ENCODE assay signal across 9 cellular contexts in genomic region chr17:44362479-44362963, GRCh38. TPM values are rescaled to one million over a fixed set of nuclear protein-coding genes. Genes with fewer than 3 reads are reported as not detected.
DNase-seq lines count a peak whose midpoint lies in the region; ATAC-seq, FAIRE-seq and TF ChIP-seq lines count a peak whose summit lies in the region.
"Had no signal": no experiment of that assay in that cellular context is flagged by ENCODE, and none has a peak within 500 bp of the region (broad histone marks: within the 10 kb centered on the region; RNA-seq: fewer than 3 reads in every experiment).

No MANE protein-coding gene starts in this region.

- no peaks in the 10 kb centered on the region for H3K36me3 ChIP-seq in HepG2 (replicated peaks in 1 of 2; ENCODE audit: control insufficient read depth in 1 of 2, insufficient read depth in 2 of 2, low read length in 2 of 2)
- H3K36me3 ChIP-seq in right lobe of liver = no peaks in the 10 kb centered on the region
- no peaks in the 10 kb centered on the region for H3K36me3 ChIP-seq in thyroid gland
- no peaks in the 10 kb centered on the region for H3K36me3 ChIP-seq in mucosa of descending colon (ENCODE audit: low read depth)

- DNase-seq in HepG2 (ENCODE audit: low spot score) = no peak
- no peak for DNase-seq in right lobe of liver
- DNase-seq in chondrocyte (ENCODE audit: low spot score) = peak; percentile 66
- no peak for DNase-seq in mesothelial cell of epicardium (ENCODE audit: low spot score in 2 of 2, unreplicated experiment in 2 of 2)
- DNase-seq in LoVo (ENCODE audit: low spot score) = no peak
- no peak for DNase-seq in thyroid gland
- no peak for DNase-seq in mucosa of descending colon

- H2AFZ ChIP-seq in HepG2 (ENCODE audit: low read length) = no peak overlapping the region

- H3K27me3 Mint-ChIP-seq in chondrocyte (ENCODE audit: low read depth) = peaks cover 11% of the 10 kb centered on the region
- H3K27me3 Mint-ChIP-seq in mesothelial cell of epicardium (ENCODE audit: low read depth) = peaks cover 22% of the 10 kb centered on the region

- H3K4me2 ChIP-seq in HepG2 (ENCODE audit: low read depth, low read length) = peak overlapping the region; percentile 98

- TF ChIP-seq POLR2A in HepG2 (IDR thresholded peaks at IDR 0.05; ENCODE audit: insufficient read depth in 1 of 2, low read depth in 2 of 2, low read length in 2 of 2) (no peak), right lobe of liver (IDR thresholded peaks at IDR 0.05) (no peak), thyroid gland (IDR thresholded peaks at IDR 0.05) (no peak)

- H3K9ac ChIP-seq in HepG2 (ENCODE audit: insufficient read depth, low read depth, low read length) = peak overlapping the region; percentile 67; the same call in 1 of the 2 replicates

- intact Hi-C loops in HepG2 (cut with micrococcal nuclease; ENCODE audit: unreplicated experiment) = no loop called here
- intact Hi-C loops in right lobe of liver (cut with DNase I) = no loop called here
- intact Hi-C loops in thyroid gland (cut with DNase I) = no loop called here
- intact Hi-C loops in mucosa of descending colon (cut with DNase I, micrococcal nuclease) = no loop called here

- H3K9me3 Mint-ChIP-seq in chondrocyte (ENCODE audit: low read depth) (no peaks in the 10 kb centered on the region), mesothelial cell of epicardium (no peaks in the 10 kb centered on the region)

- CTCF ChIA-PET in HepG2 (lab: Yijun Ruan, JAX; ENCODE audit: low intra/inter-chr PET ratio, low total read pairs) = interaction anchor here (1.8 kb wide), 1 partner anchor 8 kb away, joined by 9 read pairs; no protein-coding TSS in a partner anchor

- H4K20me1 ChIP-seq in HepG2 (ENCODE audit: insufficient read depth, low read length) = no peaks in the 10 kb centered on the region

- H3K27ac ChIP-seq in HepG2 (ENCODE audit: extremely low read length, insufficient read depth, low read length) = no peak overlapping the region
- no peak overlapping the region for H3K27ac ChIP-seq in right lobe of liver
- H3K27ac ChIP-seq in thyroid gland = no peak overlapping the region
- H3K27ac ChIP-seq: HL-60 had no signal

- TF ChIP-seq CTCF in HepG2 (CRISPR knock-in tag; IDR thresholded peaks at IDR 0.05) = no peak
- TF ChIP-seq CTCF in right lobe of liver (IDR thresholded peaks at IDR 0.05) = no peak
- TF ChIP-seq CTCF in chondrocyte (IDR thresholded peaks at IDR 0.05) = no peak
- no peak for TF ChIP-seq CTCF in mesothelial cell of epicardium (IDR thresholded peaks at IDR 0.05; ENCODE audit: unreplicated experiment)
- TF ChIP-seq CTCF in thyroid gland (IDR thresholded peaks at IDR 0.05) = no peak
- TF ChIP-seq CTCF in mucosa of descending colon (IDR thresholded peaks at IDR 0.05) = no peak

- no peaks in the 10 kb centered on the region for H3K79me2 ChIP-seq in HepG2 (ENCODE audit: insufficient read depth, low read length)

- H3K27ac Mint-ChIP-seq in chondrocyte (ENCODE audit: unreplicated experiment) = no peak overlapping the region
- peak overlapping the region; percentile 40 for H3K27ac Mint-ChIP-seq in mesothelial cell of epicardium

- FAIRE-seq in HepG2 (lab: Jason Lieb, UNC) = no peak

- ATAC-seq in HepG2 (peak; percentile 10; the same call in 2 of the 3 replicates), right lobe of liver (no peak), mucosa of descending colon (no peak), GM18502 (IDR thresholded peaks at IDR 0.05; ENCODE audit: poor library complexity, unreplicated experiment) (no peak)

- H3K27me3 ChIP-seq in HepG2 (ENCODE audit: control insufficient read depth in 1 of 2, insufficient read depth in 2 of 2, low read length in 2 of 2) (peaks cover 1 to 14% of the 10 kb centered on the region in 2 experiments; a peak in 3 of 5 replicates), right lobe of liver (no peaks in the 10 kb centered on the region), thyroid gland (no peaks in the 10 kb centered on the region)

- H3K36me3 Mint-ChIP-seq in chondrocyte (ENCODE audit: low read depth) (no peaks in the 10 kb centered on the region), mesothelial cell of epicardium (peaks cover 6% of the 10 kb centered on the region)

- H3K4me3 ChIP-seq in HepG2 (replicated peaks in 1 of 3; ENCODE audit: insufficient read depth in 1 of 3, low read depth in 2 of 3, low read length in 3 of 3) (peak overlapping the region; percentile 75 to 82 (median 76); a peak in 5 of 6 replicates), right lobe of liver (peak overlapping the region in 1 of 3 donors; percentile 50), thyroid gland (replicated peaks in 1 of 3) (peak overlapping the region in 1 of 3 donors; percentile 62), mucosa of descending colon (no peak overlapping the region)

- in situ Hi-C loops in HepG2 (cut with HindIII; ENCODE audit: extremely low pct_ligation_motif_present, low pct_unique_long_range_greater_than_20kb) = no loop called here

- TF ChIP-seq EP300 in HepG2 (IDR thresholded peaks at IDR 0.05; ENCODE audit: low read depth in 2 of 2, low read length in 2 of 2) (no peak), HepG2 (CRISPR knock-in tag; IDR thresholded peaks at IDR 0.05; ENCODE audit: borderline replicate concordance) (no peak)

- H3K9me3 ChIP-seq in HepG2 (ENCODE audit: low read length) (no peaks in the 10 kb centered on the region), right lobe of liver (no peaks in the 10 kb centered on the region), thyroid gland (no peaks in the 10 kb centered on the region), mucosa of descending colon (no peaks in the 10 kb centered on the region)

- H3K4me3 Mint-ChIP-seq in chondrocyte (ENCODE audit: unreplicated experiment) = peak overlapping the region; percentile 80
- peak overlapping the region; percentile 81 for H3K4me3 Mint-ChIP-seq in mesothelial cell of epicardium

- POLR2A ChIA-PET in HepG2 (lab: Yijun Ruan, JAX) = interaction anchor here (1.7 to 3.2 kb wide), 4 partner anchors 8 to 23 kb away, joined by 4 to 19 read pairs (median 7); partner anchors contain the start of gene GRN

- no TSS peak for BruUV-seq in HepG2 (replicated peaks; lab: Mats Ljungman, UMichigan)

- WGBS in HepG2 (ENCODE audit: low lambda C conversion rate) = 37% methylated on average over 8 of the region's 11 CpGs
- WGBS in right lobe of liver (ENCODE audit: insufficient coverage, low coverage, low lambda C conversion rate, missing lambda C conversion rate) = 44% methylated on average over 3 of the region's 11 CpGs
- WGBS in thyroid gland, 2 donors = 0 to 31% methylated on average over 2 to 5 of the region's 11 CpGs

- H3K4me1 Mint-ChIP-seq in chondrocyte (ENCODE audit: low read depth) (peaks cover 23% of the 10 kb centered on the region), mesothelial cell of epicardium (peaks cover 36% of the 10 kb centered on the region)

- H3K4me1 ChIP-seq in HepG2 (ENCODE audit: insufficient read depth, low read length) (peaks cover 45% of the 10 kb centered on the region), right lobe of liver (peaks cover 0 to 6% (median 0%) of the 10 kb centered on the region in 4 donors), thyroid gland (peaks cover 40 to 43% of the 10 kb centered on the region in 2 donors), mucosa of descending colon (ENCODE audit: low read depth) (peaks cover 7% of the 10 kb centered on the region)

- no peak for TF ChIP-seq RAD21 in HepG2 (CRISPR knock-in tag; IDR thresholded peaks at IDR 0.05)

RNA-seq across cellular contexts. Expression of gene FAM171A2, which starts 1.1 kb away (rescaled TPM):
- 1.0 and 1.8 TPM in 2 replicates for total RNA-seq in HepG2 (2016; rRNA removed; fragmentation: Illumina TruSeq; extraction: Trizol)
- 0.44 and 1.2 TPM in 2 replicates for total RNA-seq in HepG2 (2016; cell fraction: cytosol; rRNA removed; fragmentation: Illumina TruSeq; extraction: Trizol; ENCODE audit: low read depth)
- 0.97 and 2.0 TPM in 2 replicates for total RNA-seq in HepG2 (2016; cell fraction: insoluble cytoplasmic fraction; rRNA removed; fragmentation: Illumina TruSeq; extraction: Trizol)
- 1.4 and 2.0 TPM in 2 replicates for total RNA-seq in HepG2 (2016; cell fraction: membrane; rRNA removed; fragmentation: Illumina TruSeq; extraction: Trizol)
- total RNA-seq in HepG2 (2016; cell fraction: nucleus; rRNA removed; fragmentation: Illumina TruSeq; extraction: Trizol) = 1.8 and 2.4 TPM in 2 replicates
- polyA plus RNA-seq in HepG2 (2011; rRNA removed) = 3.6 and 5.8 TPM in 2 replicates
- 3.3 and 4.9 TPM in 2 replicates for polyA plus RNA-seq in HepG2 (2011; cell fraction: cytosol; rRNA removed)
- polyA plus RNA-seq in HepG2 (2011; cell fraction: nucleus; rRNA removed) = 5.7 and 6.2 TPM in 2 replicates
- polyA plus RNA-seq in HepG2 (2012) = 3.9 and 7.7 TPM in 2 replicates
- polyA plus RNA-seq in HepG2 (2016; cell fraction: cytosol; fragmentation: Illumina TruSeq; extraction: Trizol; ENCODE audit: low read depth) = 0.99 and 1.1 TPM in 2 replicates
- polyA plus RNA-seq in HepG2 (2016; cell fraction: insoluble cytoplasmic fraction; fragmentation: Illumina TruSeq; extraction: Trizol; ENCODE audit: low read depth) = 0.66 and 0.71 TPM in 2 replicates
- polyA plus RNA-seq in HepG2 (2016; cell fraction: membrane; fragmentation: Illumina TruSeq; extraction: Trizol; ENCODE audit: low read depth) = 0.84 and 1.1 TPM in 2 replicates
- 3.3 and 3.5 TPM in 2 replicates for polyA plus RNA-seq in HepG2 (2016; cell fraction: nucleus; fragmentation: Illumina TruSeq; extraction: Trizol; ENCODE audit: insufficient read depth, low read depth)
- polyA minus RNA-seq in HepG2 (2011; rRNA and poly(A)+ RNA removed; ENCODE audit: low replicate concordance) = 1.3 and 9.8 TPM in 2 replicates
- 3.0 and 3.8 TPM in 2 replicates for polyA minus RNA-seq in HepG2 (2011; cell fraction: cytosol; rRNA and poly(A)+ RNA removed)
- 1.3 and 2.7 TPM in 2 replicates for polyA minus RNA-seq in HepG2 (2011; cell fraction: nucleus; rRNA and poly(A)+ RNA removed)
- under 1 TPM; 0.16 to 0.68 (median 0.39) TPM for total RNA-seq in right lobe of liver
- 14.8 to 20.6 TPM (median 18.6 TPM) in 3 replicates for total RNA-seq in chondrocyte
- total RNA-seq in mesothelial cell of epicardium = 58.0 to 64.7 TPM (median 60.7 TPM) in 3 replicates
- total RNA-seq in thyroid gland = 10 to 100 TPM in 2 of 4 donors, 1 to 10 TPM in 2; 7.1 to 15.0 (median 10.4) TPM
- total RNA-seq in mucosa of descending colon = 1 to 10 TPM in 1 of 3 donors, under 1 TPM in 2; 0.12 to 1.3 (median 0.31) TPM

RNA-seq across cellular contexts. Expression of gene GRN, which starts 17.4 kb away (rescaled TPM):
- total RNA-seq in HepG2 (2016; rRNA removed; fragmentation: Illumina TruSeq; extraction: Trizol) = 41.2 and 86.6 TPM in 2 replicates
- 14.7 and 16.4 TPM in 2 replicates for total RNA-seq in HepG2 (2016; cell fraction: cytosol; rRNA removed; fragmentation: Illumina TruSeq; extraction: Trizol; ENCODE audit: low read depth)
- total RNA-seq in HepG2 (2016; cell fraction: insoluble cytoplasmic fraction; rRNA removed; fragmentation: Illumina TruSeq; extraction: Trizol) = 36.4 and 95.6 TPM in 2 replicates
- total RNA-seq in HepG2 (2016; cell fraction: membrane; rRNA removed; fragmentation: Illumina TruSeq; extraction: Trizol) = 24.9 and 32.7 TPM in 2 replicates
- total RNA-seq in HepG2 (2016; cell fraction: nucleus; rRNA removed; fragmentation: Illumina TruSeq; extraction: Trizol) = 81.7 and 101 TPM in 2 replicates
- 143 and 195 TPM in 2 replicates for polyA plus RNA-seq in HepG2 (2011; rRNA removed)
- polyA plus RNA-seq in HepG2 (2011; cell fraction: cytosol; rRNA removed) = 82.9 and 130 TPM in 2 replicates
- 653 and 705 TPM in 2 replicates for polyA plus RNA-seq in HepG2 (2011; cell fraction: nucleus; rRNA removed)
- 166 and 219 TPM in 2 replicates for polyA plus RNA-seq in HepG2 (2012)
- polyA plus RNA-seq in HepG2 (2016; cell fraction: cytosol; fragmentation: Illumina TruSeq; extraction: Trizol; ENCODE audit: low read depth) = 23.3 and 23.7 TPM in 2 replicates
- 50.3 and 62.4 TPM in 2 replicates for polyA plus RNA-seq in HepG2 (2016; cell fraction: insoluble cytoplasmic fraction; fragmentation: Illumina TruSeq; extraction: Trizol; ENCODE audit: low read depth)
- polyA plus RNA-seq in HepG2 (2016; cell fraction: membrane; fragmentation: Illumina TruSeq; extraction: Trizol; ENCODE audit: low read depth) = 32.0 and 32.7 TPM in 2 replicates
- 211 and 219 TPM in 2 replicates for polyA plus RNA-seq in HepG2 (2016; cell fraction: nucleus; fragmentation: Illumina TruSeq; extraction: Trizol; ENCODE audit: insufficient read depth, low read depth)
- polyA minus RNA-seq in HepG2 (2011; rRNA and poly(A)+ RNA removed; ENCODE audit: low replicate concordance) = 65.4 and 170 TPM in 2 replicates
- polyA minus RNA-seq in HepG2 (2011; cell fraction: cytosol; rRNA and poly(A)+ RNA removed) = 146 and 172 TPM in 2 replicates
- 48.2 and 74.1 TPM in 2 replicates for polyA minus RNA-seq in HepG2 (2011; cell fraction: nucleus; rRNA and poly(A)+ RNA removed)
- total RNA-seq in right lobe of liver = 100 to 1,000 TPM in 5 of 6 experiments, 10 to 100 TPM in 1; 84.5 to 230 (median 150) TPM
- 340 to 401 TPM (median 342 TPM) in 3 replicates for total RNA-seq in chondrocyte
- 128 to 144 TPM (median 137 TPM) in 3 replicates for total RNA-seq in mesothelial cell of epicardium
- 100 to 1,000 TPM; 259 to 292 (median 264) TPM for total RNA-seq in thyroid gland
- 100 to 1,000 TPM; 282 to 500 (median 411) TPM for total RNA-seq in mucosa of descending colon

RNA-seq across cellular contexts. Expression of gene ITGA2B, which starts 26.9 kb away (rescaled TPM):
- total RNA-seq in HepG2 (2016; rRNA removed; fragmentation: Illumina TruSeq; extraction: Trizol) (0.38 and 0.41 TPM in 2 replicates), right lobe of liver (1 to 10 TPM in 2 of 6 experiments, under 1 TPM in 3, not detected in 1; 0.37 to 1.5 (median 0.49) TPM), chondrocyte (1.7 to 2.2 TPM (median 2.0 TPM) in 3 replicates), mesothelial cell of epicardium (12.2 to 15.9 TPM (median 13.6 TPM) in 3 replicates), thyroid gland (1 to 10 TPM; 2.0 to 4.6 (median 3.3) TPM), mucosa of descending colon (under 1 TPM; 0.26 to 0.79 (median 0.41) TPM)
- 0.30 TPM in 1 of 2 replicates, not detected in the other for total RNA-seq in HepG2 (2016; cell fraction: cytosol; rRNA removed; fragmentation: Illumina TruSeq; extraction: Trizol; ENCODE audit: low read depth)
- total RNA-seq in HepG2 (2016; cell fraction: insoluble cytoplasmic fraction; rRNA removed; fragmentation: Illumina TruSeq; extraction: Trizol) = 0.22 and 0.37 TPM in 2 replicates
- 0.19 and 0.83 TPM in 2 replicates for total RNA-seq in HepG2 (2016; cell fraction: membrane; rRNA removed; fragmentation: Illumina TruSeq; extraction: Trizol)
- 0.37 and 0.44 TPM in 2 replicates for total RNA-seq in HepG2 (2016; cell fraction: nucleus; rRNA removed; fragmentation: Illumina TruSeq; extraction: Trizol)
- polyA plus RNA-seq in HepG2 (2011; rRNA removed) = 1.1 and 1.9 TPM in 2 replicates
- 0.42 and 0.63 TPM in 2 replicates for polyA plus RNA-seq in HepG2 (2011; cell fraction: cytosol; rRNA removed)
- polyA plus RNA-seq in HepG2 (2011; cell fraction: nucleus; rRNA removed) = 11.3 and 12.6 TPM in 2 replicates
- polyA plus RNA-seq in HepG2 (2012) = 2.4 and 4.7 TPM in 2 replicates
- 0.27 TPM in 1 of 2 replicates, not detected in the other for polyA plus RNA-seq in HepG2 (2016; cell fraction: cytosol; fragmentation: Illumina TruSeq; extraction: Trizol; ENCODE audit: low read depth)
- 0.25 TPM in 1 of 2 replicates, not detected in the other for polyA plus RNA-seq in HepG2 (2016; cell fraction: insoluble cytoplasmic fraction; fragmentation: Illumina TruSeq; extraction: Trizol; ENCODE audit: low read depth)
- 0.40 TPM in 1 of 2 replicates, not detected in the other for polyA plus RNA-seq in HepG2 (2016; cell fraction: membrane; fragmentation: Illumina TruSeq; extraction: Trizol; ENCODE audit: low read depth)
- 0.60 and 1.3 TPM in 2 replicates for polyA plus RNA-seq in HepG2 (2016; cell fraction: nucleus; fragmentation: Illumina TruSeq; extraction: Trizol; ENCODE audit: insufficient read depth, low read depth)
- polyA minus RNA-seq in HepG2 (2011; rRNA and poly(A)+ RNA removed; ENCODE audit: low replicate concordance) = 0.74 and 1.3 TPM in 2 replicates
- polyA minus RNA-seq in HepG2 (2011; cell fraction: cytosol; rRNA and poly(A)+ RNA removed) = 0.26 and 0.69 TPM in 2 replicates
- polyA minus RNA-seq in HepG2 (2011; cell fraction: nucleus; rRNA and poly(A)+ RNA removed) = 1.9 and 2.4 TPM in 2 replicates

RNA-seq across cellular contexts. Expression of gene SLC25A39, which starts 37.9 kb away (rescaled TPM):
- total RNA-seq in HepG2 (2016; rRNA removed; fragmentation: Illumina TruSeq; extraction: Trizol) (119 and 151 TPM in 2 replicates), right lobe of liver (100 to 1,000 TPM in 2 of 6 experiments, 10 to 100 TPM in 4; 56.3 to 111 (median 64.6) TPM), chondrocyte (78.6 to 95.5 TPM (median 84.1 TPM) in 3 replicates), mesothelial cell of epicardium (106 to 113 TPM (median 112 TPM) in 3 replicates), thyroid gland (100 to 1,000 TPM in 2 of 4 donors, 10 to 100 TPM in 2; 82.5 to 201 (median 144) TPM), mucosa of descending colon (100 to 1,000 TPM in 2 of 3 donors, 10 to 100 TPM in 1; 91.8 to 142 (median 133) TPM)
- total RNA-seq in HepG2 (2016; cell fraction: cytosol; rRNA removed; fragmentation: Illumina TruSeq; extraction: Trizol; ENCODE audit: low read depth) = 410 and 476 TPM in 2 replicates
- 99.0 and 156 TPM in 2 replicates for total RNA-seq in HepG2 (2016; cell fraction: insoluble cytoplasmic fraction; rRNA removed; fragmentation: Illumina TruSeq; extraction: Trizol)
- total RNA-seq in HepG2 (2016; cell fraction: membrane; rRNA removed; fragmentation: Illumina TruSeq; extraction: Trizol) = 478 and 550 TPM in 2 replicates
- 88.4 and 102 TPM in 2 replicates for total RNA-seq in HepG2 (2016; cell fraction: nucleus; rRNA removed; fragmentation: Illumina TruSeq; extraction: Trizol)
- 144 and 164 TPM in 2 replicates for polyA plus RNA-seq in HepG2 (2011; rRNA removed)
- 120 and 173 TPM in 2 replicates for polyA plus RNA-seq in HepG2 (2011; cell fraction: cytosol; rRNA removed)
- polyA plus RNA-seq in HepG2 (2011; cell fraction: nucleus; rRNA removed) = 432 and 489 TPM in 2 replicates
- polyA plus RNA-seq in HepG2 (2012) = 90.6 and 129 TPM in 2 replicates
- polyA plus RNA-seq in HepG2 (2016; cell fraction: cytosol; fragmentation: Illumina TruSeq; extraction: Trizol; ENCODE audit: low read depth) = 809 and 889 TPM in 2 replicates
- 161 and 204 TPM in 2 replicates for polyA plus RNA-seq in HepG2 (2016; cell fraction: insoluble cytoplasmic fraction; fragmentation: Illumina TruSeq; extraction: Trizol; ENCODE audit: low read depth)
- 764 and 806 TPM in 2 replicates for polyA plus RNA-seq in HepG2 (2016; cell fraction: membrane; fragmentation: Illumina TruSeq; extraction: Trizol; ENCODE audit: low read depth)
- 299 and 303 TPM in 2 replicates for polyA plus RNA-seq in HepG2 (2016; cell fraction: nucleus; fragmentation: Illumina TruSeq; extraction: Trizol; ENCODE audit: insufficient read depth, low read depth)
- polyA minus RNA-seq in HepG2 (2011; rRNA and poly(A)+ RNA removed; ENCODE audit: low replicate concordance) = 136 and 157 TPM in 2 replicates
- 35.4 and 57.5 TPM in 2 replicates for polyA minus RNA-seq in HepG2 (2011; cell fraction: cytosol; rRNA and poly(A)+ RNA removed)
- 45.3 and 47.1 TPM in 2 replicates for polyA minus RNA-seq in HepG2 (2011; cell fraction: nucleus; rRNA and poly(A)+ RNA removed)

RNA-seq across cellular contexts. Expression of gene RUNDC3A, which starts 54.1 kb away (rescaled TPM):
- total RNA-seq in HepG2 (2016; rRNA removed; fragmentation: Illumina TruSeq; extraction: Trizol) (not detected in 2 replicates), right lobe of liver (under 1 TPM in 2 of 6 experiments, not detected in 4; 0.12 to 0.75 TPM), chondrocyte (0.40 to 0.77 TPM (median 0.77 TPM) in 3 replicates), mesothelial cell of epicardium (0.34 to 0.60 TPM (median 0.53 TPM) in 3 replicates), thyroid gland (1 to 10 TPM in 3 of 4 donors, under 1 TPM in 1; 0.89 to 4.1 (median 2.1) TPM), mucosa of descending colon (1 to 10 TPM in 2 of 3 donors, under 1 TPM in 1; 0.34 to 3.7 (median 1.4) TPM)
- not detected in 2 replicates for total RNA-seq in HepG2 (2016; cell fraction: cytosol; rRNA removed; fragmentation: Illumina TruSeq; extraction: Trizol; ENCODE audit: low read depth)
- 0.04 TPM in 1 of 2 replicates, not detected in the other for total RNA-seq in HepG2 (2016; cell fraction: insoluble cytoplasmic fraction; rRNA removed; fragmentation: Illumina TruSeq; extraction: Trizol)
- total RNA-seq in HepG2 (2016; cell fraction: membrane; rRNA removed; fragmentation: Illumina TruSeq; extraction: Trizol) = 0.31 TPM in 1 of 2 replicates, not detected in the other
- total RNA-seq in HepG2 (2016; cell fraction: nucleus; rRNA removed; fragmentation: Illumina TruSeq; extraction: Trizol) = not detected in 2 replicates
- 0.25 and 0.33 TPM in 2 replicates for polyA plus RNA-seq in HepG2 (2011; rRNA removed)
- 0.32 and 0.42 TPM in 2 replicates for polyA plus RNA-seq in HepG2 (2011; cell fraction: cytosol; rRNA removed)
- 0.97 and 1.1 TPM in 2 replicates for polyA plus RNA-seq in HepG2 (2011; cell fraction: nucleus; rRNA removed)
- polyA plus RNA-seq in HepG2 (2012) = 0.11 and 0.43 TPM in 2 replicates
- polyA plus RNA-seq in HepG2 (2016; cell fraction: cytosol; fragmentation: Illumina TruSeq; extraction: Trizol; ENCODE audit: low read depth) = 0.18 TPM in 2 replicates
- 0.21 and 0.33 TPM in 2 replicates for polyA plus RNA-seq in HepG2 (2016; cell fraction: insoluble cytoplasmic fraction; fragmentation: Illumina TruSeq; extraction: Trizol; ENCODE audit: low read depth)
- polyA plus RNA-seq in HepG2 (2016; cell fraction: membrane; fragmentation: Illumina TruSeq; extraction: Trizol; ENCODE audit: low read depth) = 0.07 TPM in 1 of 2 replicates, not detected in the other
- polyA plus RNA-seq in HepG2 (2016; cell fraction: nucleus; fragmentation: Illumina TruSeq; extraction: Trizol; ENCODE audit: insufficient read depth, low read depth) = 0.33 TPM in 1 of 2 replicates, not detected in the other
- polyA minus RNA-seq in HepG2 (2011; rRNA and poly(A)+ RNA removed; ENCODE audit: low replicate concordance) = 0.48 TPM in 1 of 2 replicates, not detected in the other
- not detected in 2 replicates for polyA minus RNA-seq in HepG2 (2011; cell fraction: cytosol; rRNA and poly(A)+ RNA removed)
- polyA minus RNA-seq in HepG2 (2011; cell fraction: nucleus; rRNA and poly(A)+ RNA removed) = 0.50 TPM in 1 of 2 replicates, not detected in the other
